ENCODE assay signal across 1 cellular context in genomic region chr13:25267715-25268114, GRCh38.
TF ChIP-seq lines count a peak whose summit lies in the region.

No MANE protein-coding gene starts in this region.

TF ChIP-seq in K562, 482 proteins besides CTCF, POLR2A, EP300 and RAD21 (continued from another document):
- TF ChIP-seq ZNF75A (CRISPR knock-in tag; IDR thresholded peaks at IDR 0.05) (no peak), ESRRB (CRISPR knock-in tag; IDR thresholded peaks at IDR 0.05; ENCODE audit: borderline replicate concordance) (no peak), POLR2AphosphoS5 (IDR thresholded peaks at IDR 0.05; ENCODE audit: control insufficient read depth, insufficient read depth, low read depth, low read length) (no peak)
